Comparison of ENCODE assay signal across 9 cellular contexts in genomic region chr4:110610940-110611785, GRCh38. TPM values are rescaled to one million over a fixed set of nuclear protein-coding genes. Genes with fewer than 3 reads are reported as not detected.
DNase-seq lines count a peak whose midpoint lies in the region; ATAC-seq, FAIRE-seq and TF ChIP-seq lines count a peak whose summit lies in the region.
"Had no signal": no experiment of that assay in that cellular context is flagged by ENCODE, and none has a peak within 500 bp of the region (broad histone marks: within the 10 kb centered on the region; RNA-seq: fewer than 3 reads in every experiment).

No MANE protein-coding gene starts in this region.

- H3K4me1 ChIP-seq in body of pancreas = peaks cover 16% of the 10 kb centered on the region

- WGBS in body of pancreas, 2 donors = 2 to 11% methylated on average over 17 to 50 of the region's 50 CpGs

- ATAC-seq in HG02884 (IDR thresholded peaks at IDR 0.05; ENCODE audit: unreplicated experiment) (peak; percentile 71), body of pancreas (peak; percentile 15), GM18519 (IDR thresholded peaks at IDR 0.05; ENCODE audit: low FRiP score, unreplicated experiment) (no peak)
- ATAC-seq in stimulated activated naive B cell treated with anti-CD40 and anti-IgM and Interleukin-4, amounts not matched to agents 10 μg/mL and 1 μg/mL and 100 μg/mL, for 72 hours (replicated peaks) = no peak
- ATAC-seq: HCT116 had no signal

- peaks cover 4 to 23% of the 10 kb centered on the region in 2 donors for H3K4me1 Mint-ChIP-seq in stimulated activated naive B cell treated with anti-CD40 and anti-IgM and Interleukin-4, amounts not matched to agents 10 μg/mL and 1 μg/mL and 100 μg/mL, for 72 hours

- no peak for TF ChIP-seq POLR2A in body of pancreas (IDR thresholded peaks at IDR 0.05)

- H3K27me3 Mint-ChIP-seq in stimulated activated naive B cell treated with anti-CD40 and anti-IgM and Interleukin-4, amounts not matched to agents 10 μg/mL and 1 μg/mL and 100 μg/mL, for 72 hours = peaks cover 64 to 78% of the 10 kb centered on the region in 2 donors

- intact Hi-C loops in body of pancreas (cut with DNase I) = no loop called here

- H3K36me3 ChIP-seq in body of pancreas (replicated peaks in 1 of 2; ENCODE audit: insufficient read depth in 1 of 2, low read depth in 2 of 2) (no peaks in the 10 kb centered on the region), WERI-Rb-1 (no peaks in the 10 kb centered on the region)

- TF ChIP-seq CTCF in body of pancreas (IDR thresholded peaks at IDR 0.05) (no peak), WERI-Rb-1 (IDR thresholded peaks at IDR 0.05; ENCODE audit: low read depth, low read length) (no peak)

- FAIRE-seq in GM19239 (lab: Jason Lieb, UNC) = peak; percentile 85

- H3K27me3 ChIP-seq in body of pancreas (peaks cover 0 to 48% of the 10 kb centered on the region in 2 donors), WERI-Rb-1 (ENCODE audit: insufficient read depth, low read depth, severe bottlenecking) (peaks cover 79% of the 10 kb centered on the region)

- H3K4me3 Mint-ChIP-seq in stimulated activated naive B cell treated with anti-CD40 and anti-IgM and Interleukin-4, amounts not matched to agents 10 μg/mL and 1 μg/mL and 100 μg/mL, for 72 hours = peak overlapping the region in 1 of 2 donors; percentile 32

- H3K4me3 ChIP-seq in body of pancreas (no peak overlapping the region), WERI-Rb-1 (ENCODE audit: low read depth, low read length) (no peak overlapping the region)
- H3K4me3 ChIP-seq: hepatocyte had no signal

- H3K27ac ChIP-seq in body of pancreas = no peak overlapping the region
- no peak overlapping the region for H3K27ac ChIP-seq in WERI-Rb-1
- H3K27ac ChIP-seq: hepatocyte had no signal

- peak overlapping the region; percentile 67 for H3K27ac Mint-ChIP-seq in stimulated activated naive B cell treated with anti-CD40 and anti-IgM and Interleukin-4, amounts not matched to agents 10 μg/mL and 1 μg/mL and 100 μg/mL, for 72 hours

- H3K36me3 Mint-ChIP-seq in stimulated activated naive B cell treated with anti-CD40 and anti-IgM and Interleukin-4, amounts not matched to agents 10 μg/mL and 1 μg/mL and 100 μg/mL, for 72 hours = no peaks in the 10 kb centered on the region

- H3K9me3 Mint-ChIP-seq in stimulated activated naive B cell treated with anti-CD40 and anti-IgM and Interleukin-4, amounts not matched to agents 10 μg/mL and 1 μg/mL and 100 μg/mL, for 72 hours = peaks cover 0 to 2% of the 10 kb centered on the region in 2 donors

- H3K9me3 ChIP-seq in body of pancreas (no peaks in the 10 kb centered on the region), WERI-Rb-1 (ENCODE audit: severe bottlenecking) (peaks cover 19% of the 10 kb centered on the region)

- peak; percentile 63 for DNase-seq in GM19239 (ENCODE audit: insufficient read length, low spot score)
- DNase-seq in body of pancreas = no peak
- no peak for DNase-seq in stimulated activated naive B cell treated with anti-CD40 and anti-IgM and Interleukin-4, amounts not matched to agents 10 μg/mL and 1 μg/mL and 100 μg/mL, for 72 hours
- no peak for DNase-seq in SW480 (ENCODE audit: low spot score)
- DNase-seq in WERI-Rb-1 = no peak

RNA-seq across cellular contexts. Expression of gene PITX2, which starts 11.7 kb away (rescaled TPM):
- not detected for total RNA-seq in body of pancreas

Comparison
In these comparisons a context has a peak if more than half of its experiments do, and no peak if none do; other contexts are left out.
1. ATAC-seq: peak in HG02884 (single experiment) and body of pancreas (single experiment); none in stimulated activated naive B cell treated with anti-CD40 and anti-IgM and Interleukin-4, amounts not matched to agents 10 μg/mL and 1 μg/mL and 100 μg/mL, for 72 hours (0 of 2) and GM18519 (single experiment).